20 cellular contexts compared by ENCODE assay signal in the genomic region with DNA sequence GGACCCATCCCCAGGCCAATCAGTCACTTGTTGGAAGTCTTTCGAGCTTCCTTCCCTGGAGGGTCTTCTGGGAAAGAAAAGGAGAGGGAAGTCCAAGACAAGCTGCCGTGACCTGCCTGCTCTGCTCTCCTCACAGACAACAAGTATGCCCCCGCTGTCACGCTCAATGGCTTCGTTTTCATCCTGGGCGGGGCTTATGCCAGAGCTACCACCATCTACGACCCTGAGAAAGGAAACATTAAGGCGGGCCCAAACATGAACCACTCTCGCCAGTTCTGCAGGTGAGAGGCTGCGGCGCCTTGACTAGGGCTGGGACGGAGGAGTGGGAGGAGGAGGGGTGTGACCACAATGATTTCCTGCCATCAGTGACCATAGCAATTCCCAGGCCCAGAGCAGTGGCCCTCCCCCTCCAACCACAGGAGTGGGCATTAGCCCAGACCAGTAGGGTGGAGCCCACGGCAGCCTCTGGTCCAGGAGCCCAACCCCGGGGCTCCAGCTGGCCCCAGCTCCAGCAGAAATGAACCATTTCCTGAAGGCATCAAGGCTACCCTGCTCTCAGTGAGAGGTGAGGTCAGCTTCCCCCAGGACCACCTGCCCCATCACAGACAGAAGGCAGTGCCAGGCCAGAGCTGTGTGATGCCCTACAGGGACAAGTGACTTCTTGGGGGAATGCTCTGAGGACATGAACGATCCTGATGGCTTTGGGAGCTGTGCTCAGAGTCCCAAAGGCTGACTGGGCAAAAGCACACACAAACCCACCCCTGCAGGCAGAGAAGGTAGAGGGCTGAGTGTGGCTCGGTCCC.
DNase-seq lines count a peak whose midpoint lies in the region; ATAC-seq, FAIRE-seq and TF ChIP-seq lines count a peak whose summit lies in the region.
"Had no signal": no experiment of that assay in that cellular context is flagged by ENCODE, and none has a peak within 500 bp of the region (broad histone marks: within the 10 kb centered on the region; RNA-seq: fewer than 3 reads in every experiment).

No MANE protein-coding gene starts in this region.

- ATAC-seq in left ventricle myocardium superior (no peak), HG02981 (IDR thresholded peaks at IDR 0.05; ENCODE audit: unreplicated experiment) (no peak)
- ATAC-seq: activated T-cell treated with anti-CD3 and anti-CD28 coated beads, Interleukin-2, amount 50 U/mL, for 72 hours; foreskin keratinocyte; Right ventricle myocardium inferior had no signal

- no peaks in the 10 kb centered on the region for H3K9me3 ChIP-seq in right atrium auricular region
- H3K9me3 ChIP-seq: breast epithelium had no signal

- DNase-seq in right atrium auricular region (ENCODE audit: low spot score) (peak; percentile 40), left ventricle myocardium superior (no peak), astrocyte of the cerebellum (ENCODE audit: low read depth) (peak; percentile 22), myocyte (ENCODE audit: low read depth) (peak; percentile 23), SKM-1 (lab: John Stamatoyannopoulos, UW; ENCODE audit: unreplicated experiment) (no peak), frontal cortex (ENCODE audit: low spot score in 2 of 2) (no peak), NCI-H345 treated with DMSO at 0.1 percent for 48 hours (lab: John Stamatoyannopoulos, UW; ENCODE audit: unreplicated experiment) (no peak)
- DNase-seq: activated naive CD8-positive, alpha-beta T cell treated with anti-CD3 and anti-CD28 coated beads, Interleukin-2, amount 10 ng/mL, durations not matched to agents 7 days and 5 days; activated T-cell treated with anti-CD3 and anti-CD28 coated beads, Interleukin-2, amount 50 U/mL, for 72 hours; CD4-positive, alpha-beta memory T cell; DMS53; foreskin keratinocyte; NCI-H1092; NCI-H2081 treated with DMSO at 0.1 percent for 48 hours; NCI-H524 treated with DMSO at 0.1 percent for 48 hours had no signal

- H3K4me1 ChIP-seq in right atrium auricular region = no peaks in the 10 kb centered on the region
- H3K4me1 ChIP-seq: breast epithelium, foreskin keratinocyte had no signal

- in situ Hi-C loops in astrocyte of the cerebellum (cut with HindIII; ENCODE audit: low sequenced_read_pairs) = no loop called here

- peaks cover 6% of the 10 kb centered on the region for H3K36me3 ChIP-seq in right atrium auricular region

- no peaks in the 10 kb centered on the region for H3K27me3 ChIP-seq in right atrium auricular region
- H3K27me3 ChIP-seq: breast epithelium, foreskin keratinocyte had no signal

- FAIRE-seq in frontal cortex (lab: Jason Lieb, UNC) = no peak
- FAIRE-seq: endothelial cell of umbilical vein, GM18507 had no signal

- intact Hi-C loops in left ventricle myocardium superior (cut with micrococcal nuclease) = no loop called here

- no peak for TF ChIP-seq CTCF in right atrium auricular region (IDR thresholded peaks at IDR 0.05)
- no peak for TF ChIP-seq CTCF in astrocyte of the cerebellum (IDR thresholded peaks at IDR 0.05; ENCODE audit: low read depth, low read length, missing control alignments)

- H3K4me3 ChIP-seq in right atrium auricular region = no peak overlapping the region
- H3K4me3 ChIP-seq in astrocyte of the cerebellum (ENCODE audit: low read depth, low read length) = no peak overlapping the region
- H3K4me3 ChIP-seq: breast epithelium had no signal

- no peak overlapping the region for H3K27ac ChIP-seq in right atrium auricular region
- H3K27ac ChIP-seq: breast epithelium, foreskin keratinocyte had no signal

Comparison
In these comparisons a context has a peak if more than half of its experiments do, and no peak if none do; other contexts are left out.
1. DNase-seq: peak in right atrium auricular region (single experiment), astrocyte of the cerebellum (single experiment) and myocyte (single experiment); none in left ventricle myocardium superior (single experiment), SKM-1 (single experiment), frontal cortex (0 of 2) and NCI-H345 treated with DMSO at 0.1 percent for 48 hours (single experiment).